Comparison of ENCODE assay signal across 12 cellular contexts in genomic region chr14:91257328-91258020, GRCh38. TPM values are rescaled to one million over a fixed set of nuclear protein-coding genes. Genes with fewer than 3 reads are reported as not detected.
DNase-seq lines count a peak whose midpoint lies in the region; ATAC-seq and TF ChIP-seq lines count a peak whose summit lies in the region.
"Had no signal": no experiment of that assay in that cellular context is flagged by ENCODE, and none has a peak within 500 bp of the region (broad histone marks: within the 10 kb centered on the region; RNA-seq: fewer than 3 reads in every experiment).

No MANE protein-coding gene starts in this region.

- intact Hi-C loops in activated CD4-positive, alpha-beta T cell treated with anti-CD3 and anti-CD28 coated beads, Interleukin-2, amount 10 ng/mL, durations not matched to agents 24 days and 14 days (cut with micrococcal nuclease) = no loop called here

- TF ChIP-seq CTCF in endodermal cell (conservative IDR thresholded peaks at IDR 0.05) = no peak

- peaks cover 55% of the 10 kb centered on the region for H3K4me1 Mint-ChIP-seq in activated CD4-positive, alpha-beta T cell treated with anti-CD3 and anti-CD28 coated beads, Interleukin-2, amount 10 ng/mL, durations not matched to agents 24 days and 14 days
- peaks cover 22% of the 10 kb centered on the region for H3K4me1 Mint-ChIP-seq in endodermal cell

- no peak overlapping the region for H3K4me3 Mint-ChIP-seq in activated CD4-positive, alpha-beta T cell treated with anti-CD3 and anti-CD28 coated beads, Interleukin-2, amount 10 ng/mL, durations not matched to agents 24 days and 14 days
- no peak overlapping the region for H3K4me3 Mint-ChIP-seq in endodermal cell
- H3K4me3 Mint-ChIP-seq: activated B cell treated with CpG ODN at 0.5 μM for 24 hours had no signal

- no peaks in the 10 kb centered on the region for H3K27me3 ChIP-seq in endodermal cell (ENCODE audit: control insufficient read depth, insufficient read depth, low read length, poor library complexity, severe bottlenecking)
- H3K27me3 ChIP-seq: foreskin keratinocyte had no signal

- no peak overlapping the region for H3K27ac ChIP-seq in endodermal cell (ENCODE audit: low read depth, low read length)
- peak overlapping the region in 14 of 21 experiments; percentile 0 to 80 (median 56) for H3K27ac ChIP-seq in skin epidermis
- H3K27ac ChIP-seq: foreskin keratinocyte had no signal

- ATAC-seq in GM18502 (IDR thresholded peaks at IDR 0.05; ENCODE audit: poor library complexity, unreplicated experiment) = no peak

- H3K9me3 ChIP-seq in endodermal cell (ENCODE audit: control insufficient read depth, low read length) = no peaks in the 10 kb centered on the region

- H3K4me1 ChIP-seq in endodermal cell (ENCODE audit: control insufficient read depth, insufficient read depth, low read length) = peaks cover 5% of the 10 kb centered on the region

- no peaks in the 10 kb centered on the region for H3K36me3 ChIP-seq in endodermal cell (ENCODE audit: control insufficient read depth, insufficient read depth, low read length)

- H3K36me3 Mint-ChIP-seq in activated CD4-positive, alpha-beta T cell treated with anti-CD3 and anti-CD28 coated beads, Interleukin-2, amount 10 ng/mL, durations not matched to agents 24 days and 14 days (ENCODE audit: low read depth) = peaks cover 5% of the 10 kb centered on the region
- no peaks in the 10 kb centered on the region for H3K36me3 Mint-ChIP-seq in endodermal cell (ENCODE audit: low read depth)

- H3K4me3 ChIP-seq in endodermal cell (ENCODE audit: low read length) (no peak overlapping the region), skin epidermis (no peak overlapping the region)

- 57 to 74% methylated on average over 6 to 8 of the region's 8 CpGs for WGBS in endodermal cell (ENCODE audit: insufficient coverage in 1 of 2, insufficient read length in 1 of 2), 2 experiments

- H3K27me3 Mint-ChIP-seq in activated CD4-positive, alpha-beta T cell treated with anti-CD3 and anti-CD28 coated beads, Interleukin-2, amount 10 ng/mL, durations not matched to agents 24 days and 14 days = no peaks in the 10 kb centered on the region
- H3K27me3 Mint-ChIP-seq in endodermal cell (ENCODE audit: insufficient read depth) = peaks cover 10% of the 10 kb centered on the region
- H3K27me3 Mint-ChIP-seq: activated B cell treated with CpG ODN at 0.5 μM for 24 hours had no signal

- H3K9me3 Mint-ChIP-seq in activated CD4-positive, alpha-beta T cell treated with anti-CD3 and anti-CD28 coated beads, Interleukin-2, amount 10 ng/mL, durations not matched to agents 24 days and 14 days = no peaks in the 10 kb centered on the region
- no peaks in the 10 kb centered on the region for H3K9me3 Mint-ChIP-seq in endodermal cell
- H3K9me3 Mint-ChIP-seq: activated B cell treated with CpG ODN at 0.5 μM for 24 hours had no signal

- H3K9ac ChIP-seq in endodermal cell (ENCODE audit: extremely low read depth, low read length, poor library complexity, severe bottlenecking) = no peak overlapping the region

- DNase-seq in activated CD4-positive, alpha-beta T cell treated with anti-CD3 and anti-CD28 coated beads, Interleukin-2, amount 10 ng/mL, durations not matched to agents 24 days and 14 days = no peak
- DNase-seq in activated CD4-positive, alpha-beta T cell treated with anti-CD3 and anti-CD28 coated beads, Interleukin-2, amount 50 U/mL, for 48 hours = no peak
- DNase-seq in NCI-H524 treated with DMSO at 0.1 percent for 48 hours (lab: John Stamatoyannopoulos, UW) (peak; percentile 32), endodermal cell (peak; percentile 80), HuH-7.5 (ENCODE audit: low spot score) (no peak), COLO829 (ENCODE audit: low spot score) (no peak)
- DNase-seq: activated B cell treated with CpG ODN at 0.5 μM for 24 hours; NK-92 treated with Interleukin-12 subunit alpha and Interleukin-12 subunit beta, amount 100 ng/mL, for 24 hours; stimulated activated CD4-positive, alpha-beta T cell treated with anti-CD3 and anti-CD28 coated beads, Interleukin-4, amount 100 ng/mL, for 1 hour had no signal

- peak overlapping the region; percentile 67 for H3K27ac Mint-ChIP-seq in activated CD4-positive, alpha-beta T cell treated with anti-CD3 and anti-CD28 coated beads, Interleukin-2, amount 10 ng/mL, durations not matched to agents 24 days and 14 days
- H3K27ac Mint-ChIP-seq in endodermal cell = no peak overlapping the region
- H3K27ac Mint-ChIP-seq: activated B cell treated with CpG ODN at 0.5 μM for 24 hours had no signal

RNA-seq across cellular contexts. Expression of gene GPR68, which starts 13.0 kb away (rescaled TPM):
- total RNA-seq in activated CD4-positive, alpha-beta T cell treated with anti-CD3 and anti-CD28 coated beads, Interleukin-2, amount 10 ng/mL, durations not matched to agents 24 days and 14 days = 4.6 and 4.9 TPM in 2 replicates
- under 1 TPM; 0.38 to 0.44 TPM for total RNA-seq in endodermal cell
- polyA plus RNA-seq in endodermal cell (2013, experiment 1 of 2) = 0.57 TPM
- polyA plus RNA-seq in endodermal cell (2013, experiment 2 of 2) = 0.58 TPM

Comparison
In these comparisons a context has a peak if more than half of its experiments do, and no peak if none do; other contexts are left out.
1. DNase-seq: peak in NCI-H524 treated with DMSO at 0.1 percent for 48 hours (single experiment) and endodermal cell (single experiment); none in activated CD4-positive, alpha-beta T cell treated with anti-CD3 and anti-CD28 coated beads, Interleukin-2, amount 10 ng/mL, durations not matched to agents 24 days and 14 days (single experiment), activated CD4-positive, alpha-beta T cell treated with anti-CD3 and anti-CD28 coated beads, Interleukin-2, amount 50 U/mL, for 48 hours (0 of 2), HuH-7.5 (single experiment) and COLO829 (single experiment).